In the genomic region with DNA sequence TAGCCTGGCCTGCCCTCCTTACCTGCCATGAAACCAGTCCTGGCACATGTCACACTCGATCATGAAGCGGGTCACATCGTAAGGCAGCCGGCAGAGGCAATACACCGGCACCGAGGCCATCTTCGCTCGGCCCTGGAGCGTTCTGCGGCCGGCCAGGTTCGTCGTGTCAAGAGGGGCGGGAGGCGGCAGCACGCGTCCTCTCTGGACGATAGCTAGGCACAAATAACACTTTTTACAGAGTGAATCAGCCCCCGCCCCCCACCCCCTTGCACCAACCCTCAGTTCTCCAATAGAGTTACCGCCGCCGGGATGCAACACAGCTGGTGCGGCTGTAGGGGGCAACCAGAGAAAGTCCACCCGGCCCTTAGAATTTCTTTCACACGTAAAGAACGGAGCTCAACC, we compare ENCODE assay signal across 8 cellular contexts. TPM values are rescaled to one million over a fixed set of nuclear protein-coding genes. Genes with fewer than 3 reads are reported as not detected.
DNase-seq lines count a peak whose midpoint lies in the region; ATAC-seq lines count a peak whose summit lies in the region.

No MANE protein-coding gene starts in this region.

- H3K9ac ChIP-seq in mesenchymal stem cell (ENCODE audit: low read length), result peak overlapping the region; percentile 95

- no peak overlapping the region for H2AK5ac ChIP-seq in mesenchymal stem cell (ENCODE audit: low read length, severe bottlenecking)

- H3K36me3 ChIP-seq in mesenchymal stem cell (ENCODE audit: control insufficient read depth in 1 of 2, insufficient read depth in 2 of 2, low read depth in 1 of 2, low read length in 2 of 2), result peaks cover 0 to 30% of the 10 kb centered on the region in 2 experiments

- H3K27ac ChIP-seq in mesenchymal stem cell (ENCODE audit: low read length, poor library complexity, severe bottlenecking), result no peak overlapping the region

- peak overlapping the region; percentile 60 to 85 for H3K4me3 ChIP-seq in mesenchymal stem cell (ENCODE audit: insufficient read depth in 1 of 2, low read depth in 1 of 2, low read length in 2 of 2)

- DNase-seq in NCI-H2107 treated with DMSO at 0.1 percent for 48 hours (lab: John Stamatoyannopoulos, UW; ENCODE audit: unreplicated experiment) (peak; percentile 25), NCI-H2107 (lab: John Stamatoyannopoulos, UW) (no peak), NCI-H2227 treated with DMSO at 0.1 percent for 48 hours (lab: John Stamatoyannopoulos, UW) (peak; percentile 50), ecto neural progenitor cell (ENCODE audit: low spot score) (peak; percentile 63), mesenchymal stem cell (peak; percentile 77)
- DNase-seq in activated CD4-positive, alpha-beta T cell treated with anti-CD3 and anti-CD28 coated beads for 48 hours, result peak; percentile 56
- DNase-seq in stimulated activated effector memory CD8-positive, alpha-beta T cell treated with anti-CD3 and anti-CD28 coated beads, Interleukin-12 subunit alpha, Interleukin-12 subunit beta, amount 100 ng/mL, for 72 hours (ENCODE audit: low spot score in 2 of 2), result peak; percentile 3 to 54

- H2BK5ac ChIP-seq in mesenchymal stem cell (ENCODE audit: low read depth, low read length, poor library complexity, severe bottlenecking), result no peak overlapping the region

- H2BK120ac ChIP-seq in mesenchymal stem cell (ENCODE audit: low read depth, low read length), result no peak overlapping the region

- no peak overlapping the region for H2BK15ac ChIP-seq in mesenchymal stem cell (ENCODE audit: low read depth, poor library complexity, severe bottlenecking)

- no peak for ATAC-seq in stimulated activated effector memory CD8-positive, alpha-beta T cell treated with anti-CD3 and anti-CD28 coated beads, Interleukin-12 subunit alpha, Interleukin-12 subunit beta, amount 100 ng/mL, for 72 hours
- no peak for ATAC-seq in HG02840 (IDR thresholded peaks at IDR 0.05; ENCODE audit: low FRiP score, unreplicated experiment)

- peak overlapping the region; percentile 98 for H3K27ac Mint-ChIP-seq in stimulated activated effector memory CD8-positive, alpha-beta T cell treated with anti-CD3 and anti-CD28 coated beads, Interleukin-12 subunit alpha, Interleukin-12 subunit beta, amount 100 ng/mL, for 72 hours

- H3K27me3 ChIP-seq in mesenchymal stem cell (ENCODE audit: control insufficient read depth in 1 of 2, insufficient read depth in 1 of 2, low read length in 2 of 2), result no peaks in the 10 kb centered on the region

- H3K4me1 Mint-ChIP-seq in stimulated activated effector memory CD8-positive, alpha-beta T cell treated with anti-CD3 and anti-CD28 coated beads, Interleukin-12 subunit alpha, Interleukin-12 subunit beta, amount 100 ng/mL, for 72 hours, result peaks cover 5% of the 10 kb centered on the region

- no peaks in the 10 kb centered on the region for H3K79me1 ChIP-seq in mesenchymal stem cell (replicated peaks; ENCODE audit: low read length, poor library complexity, severe bottlenecking)

- 11% methylated on average over 23 of the region's 26 CpGs for WGBS in mesenchymal stem cell

- H3K4me1 ChIP-seq in mesenchymal stem cell (ENCODE audit: control insufficient read depth, insufficient read depth, low read depth, low read length), result peaks cover 3% of the 10 kb centered on the region

- peak overlapping the region; percentile 85 for H3K4me3 Mint-ChIP-seq in stimulated activated effector memory CD8-positive, alpha-beta T cell treated with anti-CD3 and anti-CD28 coated beads, Interleukin-12 subunit alpha, Interleukin-12 subunit beta, amount 100 ng/mL, for 72 hours

- H3K36me3 Mint-ChIP-seq in stimulated activated effector memory CD8-positive, alpha-beta T cell treated with anti-CD3 and anti-CD28 coated beads, Interleukin-12 subunit alpha, Interleukin-12 subunit beta, amount 100 ng/mL, for 72 hours, result peaks cover 67% of the 10 kb centered on the region

- H4K91ac ChIP-seq in mesenchymal stem cell (ENCODE audit: low read length), result peak overlapping the region; percentile 27

- H3K4me2 ChIP-seq in mesenchymal stem cell (ENCODE audit: low read length, poor library complexity, severe bottlenecking), result peak overlapping the region; percentile 86

- H2BK12ac ChIP-seq in mesenchymal stem cell (ENCODE audit: low read length in 2 of 2), result no peak overlapping the region

- H2AFZ ChIP-seq in mesenchymal stem cell (ENCODE audit: low read depth, low read length), result peak overlapping the region; percentile 63

- no peak overlapping the region for H3K23ac ChIP-seq in mesenchymal stem cell (ENCODE audit: low read length in 2 of 2)

- peak overlapping the region in 1 of 2 experiments; percentile 32 for H3K14ac ChIP-seq in mesenchymal stem cell (ENCODE audit: low read length in 2 of 2)

- peak overlapping the region in 1 of 2 experiments; percentile 51 for H3K4ac ChIP-seq in mesenchymal stem cell (ENCODE audit: low read depth in 1 of 2, low read length in 2 of 2)

- no peak overlapping the region for H4K8ac ChIP-seq in mesenchymal stem cell (ENCODE audit: low read length)

- peak overlapping the region in 1 of 2 experiments; percentile 40 for H3K18ac ChIP-seq in mesenchymal stem cell (ENCODE audit: low read depth in 1 of 2, low read length in 2 of 2)

- H3K9me3 Mint-ChIP-seq in stimulated activated effector memory CD8-positive, alpha-beta T cell treated with anti-CD3 and anti-CD28 coated beads, Interleukin-12 subunit alpha, Interleukin-12 subunit beta, amount 100 ng/mL, for 72 hours, result no peaks in the 10 kb centered on the region

- no peaks in the 10 kb centered on the region for H3K9me3 ChIP-seq in mesenchymal stem cell (ENCODE audit: control insufficient read depth, low read length)

RNA-seq across cellular contexts. Expression of gene PHF8, which starts 1.7 kb away (rescaled TPM):
- polyA plus RNA-seq in mesenchymal stem cell (2013, experiment 1 of 2), result 6.9 TPM
- polyA plus RNA-seq in mesenchymal stem cell (2013, experiment 2 of 2), result 6.9 TPM
